In the genomic region with DNA sequence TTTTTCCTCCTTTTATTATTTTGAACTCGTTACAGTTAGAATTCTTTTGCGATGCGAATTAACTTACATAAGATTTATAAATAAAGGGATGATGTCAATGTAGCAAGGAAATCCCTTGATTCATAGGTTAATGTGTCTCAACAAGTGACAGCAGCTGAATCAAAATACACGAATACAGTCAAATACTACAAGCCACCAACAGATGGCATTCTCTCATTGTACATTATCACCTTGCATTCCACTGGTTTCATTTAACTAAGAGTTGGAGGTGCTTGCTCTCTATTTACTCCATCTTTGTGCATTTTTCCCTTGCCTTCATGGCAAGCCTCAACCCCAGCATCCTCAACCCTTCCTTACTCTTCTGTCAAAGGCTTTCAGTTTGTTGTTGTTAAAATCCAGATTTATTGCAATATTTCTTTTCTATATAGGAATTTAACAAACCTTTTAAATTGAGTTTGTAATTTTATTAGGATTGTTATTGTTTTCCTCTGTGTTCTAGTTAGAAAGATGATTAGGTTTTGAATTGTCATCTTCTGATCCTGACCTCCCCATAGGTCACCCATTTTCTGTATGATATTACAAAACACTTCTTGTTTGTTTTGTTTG, we compare ENCODE assay signal across 8 cellular contexts.
A peak's percentile ranks its signal among the peaks of the same experiment; 100 is the strongest.
DNase-seq lines count a peak whose midpoint lies in the region; ATAC-seq, FAIRE-seq and TF ChIP-seq lines count a peak whose summit lies in the region.

No MANE protein-coding gene starts in this region.

- TF ChIP-seq CTCF in astrocyte of the cerebellum (IDR thresholded peaks at IDR 0.05; ENCODE audit: low read depth, low read length, missing control alignments) (peak; percentile 56), keratinocyte (optimal IDR thresholded peaks at IDR 0.05 in 1 of 3, IDR thresholded peaks at IDR 0.05 in 1 of 3, conservative IDR thresholded peaks at IDR 0.05 in 1 of 3; ENCODE audit: extremely low read depth in 1 of 3, insufficient read depth in 2 of 3, low read length in 3 of 3) (peak in 2 of 3 experiments; percentile 48 to 70), tibial nerve (IDR thresholded peaks at IDR 0.05) (peak; percentile 31 to 53 (median 38))

- no peaks in the 10 kb centered on the region for H3K9me1 ChIP-seq in keratinocyte (ENCODE audit: control insufficient read depth, extremely low read depth, insufficient read depth, low read length)

- in situ Hi-C loops in astrocyte of the cerebellum (cut with HindIII; ENCODE audit: low sequenced_read_pairs): no loop called here

- ATAC-seq in GM19395 (IDR thresholded peaks at IDR 0.05; ENCODE audit: unreplicated experiment) (peak; percentile 97), HG03196 (IDR thresholded peaks at IDR 0.05; ENCODE audit: unreplicated experiment) (peak; percentile 83)

- no peaks in the 10 kb centered on the region for H4K20me1 ChIP-seq in keratinocyte (ENCODE audit: control insufficient read depth, extremely low read depth, insufficient read depth, low read length)

- TF ChIP-seq EP300 in tibial nerve (IDR thresholded peaks at IDR 0.05): no peak

- H3K9ac ChIP-seq in keratinocyte (ENCODE audit: control insufficient read depth, extremely low read depth, insufficient read depth, low read length): no peak overlapping the region

- H3K79me2 ChIP-seq in keratinocyte (ENCODE audit: control insufficient read depth, insufficient read depth, low read length): no peaks in the 10 kb centered on the region

- 7 to 9% methylated on average over 4 of the region's 4 CpGs for WGBS in tibial nerve, 2 donors

- no peaks in the 10 kb centered on the region for H3K27me3 ChIP-seq in keratinocyte (ENCODE audit: control insufficient read depth, extremely low read depth, insufficient read depth, low read length)
- H3K27me3 ChIP-seq in tibial nerve: no peaks in the 10 kb centered on the region

- H3K4me3 ChIP-seq in astrocyte of the cerebellum (ENCODE audit: low read depth, low read length): no peak overlapping the region
- no peak overlapping the region for H3K4me3 ChIP-seq in keratinocyte (ENCODE audit: control insufficient read depth in 2 of 3, extremely low read depth in 1 of 3, insufficient read depth in 2 of 3, low read depth in 1 of 3, low read length in 3 of 3)
- H3K4me3 ChIP-seq in tibial nerve: no peak overlapping the region

- H3K36me3 ChIP-seq in keratinocyte (ENCODE audit: control insufficient read depth in 2 of 2, extremely low read depth in 1 of 2, insufficient read depth in 2 of 2, low read length in 2 of 2) (no peaks in the 10 kb centered on the region), tibial nerve (no peaks in the 10 kb centered on the region)

- FAIRE-seq in keratinocyte (lab: Jason Lieb, UNC): peak; percentile 83

- H3K4me2 ChIP-seq in keratinocyte (ENCODE audit: control insufficient read depth, extremely low read depth, insufficient read depth, low read depth, low read length): no peak overlapping the region

- H3K27ac ChIP-seq in keratinocyte (ENCODE audit: control insufficient read depth, insufficient read depth, low read length) (no peak overlapping the region), tibial nerve (no peak overlapping the region)

- no peak for TF ChIP-seq POLR2A in tibial nerve (IDR thresholded peaks at IDR 0.05)

- dilution Hi-C loops in keratinocyte (cut with MboI; ENCODE audit: extremely low pct_ligation_motif_present, low sequenced_read_pairs): no loop called here

- H2AFZ ChIP-seq in keratinocyte (ENCODE audit: control insufficient read depth, low read length): no peak overlapping the region

- no peaks in the 10 kb centered on the region for H3K9me3 ChIP-seq in keratinocyte (ENCODE audit: control insufficient read depth, low read depth, low read length)
- H3K9me3 ChIP-seq in tibial nerve: peaks cover 0 to 8% (median 0%) of the 10 kb centered on the region in 4 donors

- H3K4me1 ChIP-seq in keratinocyte (ENCODE audit: control insufficient read depth, extremely low read depth, insufficient read depth, low read length) (no peaks in the 10 kb centered on the region), tibial nerve (no peaks in the 10 kb centered on the region)

- DNase-seq in DMS53 treated with DMSO at 0.1 percent for 48 hours (lab: John Stamatoyannopoulos, UW; ENCODE audit: unreplicated experiment) (peak; percentile 89), NCI-H226 (peak; percentile 40), astrocyte of the cerebellum (ENCODE audit: low read depth) (peak; percentile 22), keratinocyte (ENCODE audit: low read depth, low spot score) (no peak), tibial nerve (ENCODE audit: low spot score in 2 of 2) (peak in 1 of 2 donors; percentile 28), epidermal melanocyte (ENCODE audit: insufficient read length, low spot score) (no peak)

Comparison
In these comparisons a context has a peak if more than half of its experiments do, and no peak if none do; other contexts are left out.
1. DNase-seq: peak in DMS53 treated with DMSO at 0.1 percent for 48 hours (single experiment), NCI-H226 (single experiment) and astrocyte of the cerebellum (single experiment); none in keratinocyte (single experiment) and epidermal melanocyte (single experiment).
2. Peak in every context shown above with its lines, with median percentiles within 50 percentile points of each other: CTCF ChIP-seq.